ENCODE assay signal across 8 cellular contexts in the genomic region with DNA sequence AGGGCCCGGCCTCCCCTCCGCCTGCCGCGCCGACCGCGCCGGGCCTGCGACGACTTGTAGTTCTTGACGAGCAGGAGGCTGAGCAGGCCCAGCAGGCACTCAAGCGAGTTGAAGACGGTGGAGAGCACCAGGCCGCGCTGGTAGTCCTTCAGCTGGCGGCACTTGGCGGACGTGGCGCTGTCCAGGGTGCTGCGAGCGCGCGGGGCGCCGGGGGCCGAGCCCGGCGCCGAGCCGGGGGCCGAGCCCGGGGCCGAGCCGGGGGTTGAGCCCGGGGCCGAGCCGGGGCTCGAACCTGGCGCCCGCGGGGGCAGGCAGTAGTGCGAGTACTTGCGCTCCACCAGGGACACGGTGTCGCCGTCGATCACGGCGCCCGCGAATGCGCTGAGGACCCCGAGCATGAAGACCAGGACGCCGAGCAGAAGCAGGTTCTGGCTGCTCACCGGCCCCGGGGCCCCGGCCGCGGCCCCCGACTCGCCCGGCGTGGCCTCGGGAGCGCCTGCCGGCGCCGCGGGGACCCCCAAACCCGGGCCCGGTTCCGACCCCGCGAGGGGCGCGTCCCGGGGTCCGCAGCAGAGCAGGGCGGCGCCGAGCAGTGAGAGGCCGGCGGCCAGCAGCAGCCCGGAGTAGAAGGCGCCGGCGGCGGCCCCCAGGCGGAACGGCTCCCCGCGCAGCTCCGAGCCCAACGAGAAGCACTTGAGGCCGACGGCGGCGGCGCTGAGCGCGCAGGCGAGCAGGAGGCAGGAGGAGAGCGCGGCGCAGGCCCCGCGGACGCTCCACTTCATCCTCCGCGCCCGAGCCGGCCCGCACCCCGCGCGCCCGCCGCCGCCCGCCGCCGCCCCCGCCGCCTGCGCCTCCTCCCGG. TPM values are rescaled to one million over a fixed set of nuclear protein-coding genes. Genes with fewer than 3 reads are reported as not detected.
DNase-seq lines count a peak whose midpoint lies in the region; ATAC-seq, FAIRE-seq and TF ChIP-seq lines count a peak whose summit lies in the region.

No MANE protein-coding gene starts in this region.

- peaks cover 32% of the 10 kb centered on the region for H3K27me3 ChIP-seq in bronchial epithelial cell (ENCODE audit: control insufficient read depth, insufficient read depth, low read length)

- DNase-seq in Right ventricle myocardium superior (peak; percentile 47), Right ventricle myocardium inferior (ENCODE audit: missing footprints) (no peak), bronchial epithelial cell (ENCODE audit: low read depth) (peak; percentile 68), iris pigment epithelial cell (ENCODE audit: low read depth) (peak; percentile 73), kidney (no peak)

- H3K36me3 ChIP-seq in bronchial epithelial cell (ENCODE audit: control insufficient read depth, insufficient read depth, low read length), result no peaks in the 10 kb centered on the region
- H3K36me3 ChIP-seq in urinary bladder (ENCODE audit: insufficient read depth), result no peaks in the 10 kb centered on the region
- no peaks in the 10 kb centered on the region for H3K36me3 ChIP-seq in kidney (ENCODE audit: control insufficient read depth in 1 of 2, insufficient read depth in 2 of 2, low read length in 2 of 2)

- no peak overlapping the region for H3K27ac ChIP-seq in urinary bladder (ENCODE audit: low read depth)
- no peak overlapping the region for H3K27ac ChIP-seq in kidney (ENCODE audit: low read depth in 2 of 2, low read length in 2 of 2)

- no peaks in the 10 kb centered on the region for H3K9me3 ChIP-seq in kidney (ENCODE audit: control insufficient read depth in 1 of 2, low read length in 2 of 2)

- H3K4me3 ChIP-seq in bronchial epithelial cell (ENCODE audit: low read depth, low read length) (no peak overlapping the region), urinary bladder (ENCODE audit: low read depth, low read length) (peak overlapping the region; percentile 29), kidney (ENCODE audit: low read length in 2 of 2) (no peak overlapping the region)

- no peak for TF ChIP-seq CTCF in bronchial epithelial cell (IDR thresholded peaks at IDR 0.05; ENCODE audit: insufficient read depth, low read length, severe bottlenecking)
- no peak for TF ChIP-seq CTCF in kidney (IDR thresholded peaks at IDR 0.05; ENCODE audit: borderline replicate concordance, extremely low read depth, insufficient read depth)

- intact Hi-C loops in Right ventricle myocardium superior (cut with DNase I), result no loop called here
- intact Hi-C loops in Right ventricle myocardium inferior (cut with DNase I), result no loop called here
- intact Hi-C loops in kidney (cut with DNase I), result no loop called here

- ATAC-seq in Right ventricle myocardium superior (ENCODE audit: poor library complexity) (peak; percentile 46), Right ventricle myocardium inferior (no peak), GM19395 (IDR thresholded peaks at IDR 0.05; ENCODE audit: unreplicated experiment) (no peak), HG02610 (IDR thresholded peaks at IDR 0.05; ENCODE audit: unreplicated experiment) (no peak)

- no peak overlapping the region for H3K9ac ChIP-seq in kidney (ENCODE audit: low read length in 2 of 2)

- peaks cover 5% of the 10 kb centered on the region for H3K4me1 ChIP-seq in urinary bladder (ENCODE audit: insufficient read depth)
- no peaks in the 10 kb centered on the region for H3K4me1 ChIP-seq in kidney (ENCODE audit: control insufficient read depth in 1 of 2, insufficient read depth in 1 of 2, low read depth in 1 of 2, low read length in 2 of 2)

- FAIRE-seq in bronchial epithelial cell (lab: Jason Lieb, UNC), result no peak
- no peak for FAIRE-seq in kidney (lab: Jason Lieb, UNC)

- WGBS in urinary bladder, result under 1% methylated on average over 124 of the region's 127 CpGs

RNA-seq across cellular contexts. Expression of gene TMEM271, which starts 0.6 kb away (rescaled TPM):
- total RNA-seq in Right ventricle myocardium superior (not detected), Right ventricle myocardium inferior (not detected), bronchial epithelial cell (not detected in 2 replicates), urinary bladder (0.21 TPM), kidney (not detected)
- polyA plus RNA-seq in urinary bladder (not detected), kidney (ENCODE audit: insufficient read depth, low read depth, low replicate concordance) (not detected)

RNA-seq across cellular contexts. Expression of gene PDE6B, which starts 49.9 kb away (rescaled TPM):
- total RNA-seq in Right ventricle myocardium superior (1.1 TPM), Right ventricle myocardium inferior (1.7 TPM), bronchial epithelial cell (0.64 TPM in 1 of 2 replicates, not detected in the other), urinary bladder (6.2 TPM), kidney (10.7 TPM)
- polyA plus RNA-seq in urinary bladder (4.1 TPM), kidney (ENCODE audit: insufficient read depth, low read depth, low replicate concordance) (10.8 TPM)

Comparison
In these comparisons a context has a peak if more than half of its experiments do, and no peak if none do; other contexts are left out.
1. DNase-seq: peak in Right ventricle myocardium superior (single experiment), bronchial epithelial cell (single experiment) and iris pigment epithelial cell (single experiment); none in Right ventricle myocardium inferior (single experiment) and kidney (single experiment).